In the genomic region with DNA sequence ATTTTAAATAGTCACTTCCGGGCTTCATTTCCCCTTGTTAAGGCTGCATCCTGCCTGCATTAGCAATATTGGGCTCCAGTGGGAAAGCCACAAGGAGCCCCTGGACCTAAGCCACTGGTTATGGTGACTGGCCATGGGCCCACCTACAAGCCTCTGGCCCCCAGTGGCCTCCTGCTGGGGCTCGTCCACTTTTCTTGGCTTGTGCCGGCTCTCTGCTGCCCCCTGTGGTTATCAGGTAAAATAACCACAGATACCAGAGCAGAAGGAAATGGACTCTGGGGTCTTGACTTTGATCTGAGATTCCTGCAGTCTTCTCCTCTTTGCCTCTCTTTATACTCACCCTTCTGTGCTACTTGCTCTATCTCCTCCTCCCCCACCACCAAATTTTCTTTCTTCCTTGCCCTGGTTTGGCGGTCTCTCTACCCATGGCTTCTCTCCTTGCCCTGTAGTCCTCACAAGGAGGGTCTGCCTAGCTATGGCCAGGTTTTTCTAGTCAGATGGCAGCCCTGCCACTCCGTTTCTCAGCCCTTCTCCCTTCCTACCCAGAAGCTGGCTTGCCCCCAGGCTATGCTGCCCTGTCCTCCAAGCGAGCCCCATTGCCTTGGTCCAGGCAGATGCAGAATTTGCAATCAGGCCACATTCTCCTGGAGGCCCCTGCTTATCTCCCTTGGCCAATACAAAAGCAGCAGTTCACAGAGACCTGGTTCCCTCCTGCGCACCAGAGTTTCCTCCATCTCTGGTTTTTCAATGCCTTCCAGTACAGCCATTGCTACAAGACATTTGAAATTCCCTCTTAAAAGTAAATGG, we compare ENCODE assay signal across 8 cellular contexts.
DNase-seq lines count a peak whose midpoint lies in the region; ATAC-seq and TF ChIP-seq lines count a peak whose summit lies in the region.

No MANE protein-coding gene starts in this region.

- H3K27me3 Mint-ChIP-seq in activated T-cell treated with anti-CD3 and anti-CD28 coated beads, Interleukin-2, amount 50 U/mL, for 24 hours, result no peaks in the 10 kb centered on the region

- no peak overlapping the region for H3K27ac Mint-ChIP-seq in activated T-cell treated with anti-CD3 and anti-CD28 coated beads, Interleukin-2, amount 50 U/mL, for 24 hours

- no peak overlapping the region for H3K4me3 ChIP-seq in left ventricle myocardium inferior

- no peaks in the 10 kb centered on the region for H3K27me3 ChIP-seq in left ventricle myocardium inferior (ENCODE audit: low read depth)

- peak overlapping the region; percentile 4 for H3K27ac ChIP-seq in left ventricle myocardium inferior (replicated peaks)

- peak; percentile 30 for DNase-seq in DMS53 (lab: John Stamatoyannopoulos, UW)
- DNase-seq in DMS53 treated with DMSO at 0.1 percent for 48 hours (lab: John Stamatoyannopoulos, UW; ENCODE audit: unreplicated experiment), result no peak
- DNase-seq in Kasumi-1 (lab: John Stamatoyannopoulos, UW), result peak; percentile 2 to 23
- peak; percentile 39 for DNase-seq in activated T-cell treated with anti-CD3 and anti-CD28 coated beads, Interleukin-2, amount 50 U/mL, for 24 hours
- DNase-seq in left ventricle myocardium inferior, result peak; percentile 31
- DNase-seq in stimulated activated CD4-positive, alpha-beta T cell treated with anti-CD3 and anti-CD28 coated beads, Interleukin-15, amount 100 ng/mL, for 24 hours, result peak; percentile 22

- peaks cover 3% of the 10 kb centered on the region for H3K9me3 Mint-ChIP-seq in activated T-cell treated with anti-CD3 and anti-CD28 coated beads, Interleukin-2, amount 50 U/mL, for 24 hours

- no peaks in the 10 kb centered on the region for H3K4me1 Mint-ChIP-seq in activated T-cell treated with anti-CD3 and anti-CD28 coated beads, Interleukin-2, amount 50 U/mL, for 24 hours (ENCODE audit: low read depth)

- no peaks in the 10 kb centered on the region for H3K9me3 ChIP-seq in left ventricle myocardium inferior (replicated peaks)

- no peak for ATAC-seq in GM21423 (IDR thresholded peaks at IDR 0.05; ENCODE audit: unreplicated experiment)
- ATAC-seq in HG03439 (IDR thresholded peaks at IDR 0.05; ENCODE audit: unreplicated experiment), result no peak

- peaks cover 28% of the 10 kb centered on the region for H3K4me1 ChIP-seq in left ventricle myocardium inferior

- no peaks in the 10 kb centered on the region for H3K36me3 ChIP-seq in left ventricle myocardium inferior

- H3K36me3 Mint-ChIP-seq in activated T-cell treated with anti-CD3 and anti-CD28 coated beads, Interleukin-2, amount 50 U/mL, for 24 hours (ENCODE audit: low read depth), result no peaks in the 10 kb centered on the region

- TF ChIP-seq CTCF in left ventricle myocardium inferior (IDR thresholded peaks at IDR 0.05; ENCODE audit: borderline replicate concordance), result peak; percentile 81

- H3K4me3 Mint-ChIP-seq in activated T-cell treated with anti-CD3 and anti-CD28 coated beads, Interleukin-2, amount 50 U/mL, for 24 hours, result no peak overlapping the region

- intact Hi-C loops in left ventricle myocardium inferior (cut with micrococcal nuclease), result no loop called here
